Comparison of ENCODE assay signal across 29 cellular contexts in the genomic region with DNA sequence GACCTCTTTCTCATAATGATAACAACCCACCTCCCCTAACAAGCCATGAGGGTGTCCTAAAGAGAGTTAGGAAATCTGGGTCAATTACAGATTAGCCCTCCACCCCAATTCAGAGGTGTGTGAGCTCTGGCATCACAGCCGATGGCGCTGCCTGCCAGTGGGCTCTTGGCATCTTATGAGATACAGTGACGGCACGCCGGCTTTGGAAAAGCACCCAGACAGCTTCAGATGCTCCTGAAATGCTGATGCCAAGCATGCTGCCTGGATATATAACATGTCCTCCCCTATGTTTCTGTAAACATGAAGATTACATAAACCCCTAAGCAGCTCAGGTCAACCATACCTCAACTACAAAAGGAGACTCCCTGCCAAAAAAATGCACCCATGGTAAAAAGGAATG.
"Had no signal": no experiment of that assay in that cellular context is flagged by ENCODE, and none has a peak within 500 bp of the region (broad histone marks: within the 10 kb centered on the region; RNA-seq: fewer than 3 reads in every experiment).

No MANE protein-coding gene starts in this region.

- H3K4me3 Mint-ChIP-seq: activated CD4-positive, alpha-beta memory T cell treated with anti-CD3 and anti-CD28 coated beads, Interleukin-2, amount 10 ng/mL, durations not matched to agents 7 days and 5 days; activated CD4-positive, alpha-beta T cell treated with anti-CD3 and anti-CD28 coated beads for 36 hours; activated naive CD4-positive, alpha-beta T cell treated with anti-CD3 and anti-CD28 coated beads, Interleukin-2, amount 10 ng/mL, durations not matched to agents 7 days and 5 days; activated naive CD8-positive, alpha-beta T cell treated with anti-CD3 and anti-CD28 coated beads, Interleukin-2, amount 10 ng/mL, durations not matched to agents 7 days and 5 days had no signal

- H3K27me3 ChIP-seq: adrenal gland, SJCRH30 had no signal

- H3K4me1 ChIP-seq: adrenal gland had no signal

- H3K27ac Mint-ChIP-seq: activated CD4-positive, alpha-beta memory T cell treated with anti-CD3 and anti-CD28 coated beads, Interleukin-2, amount 10 ng/mL, durations not matched to agents 7 days and 5 days; activated CD4-positive, alpha-beta T cell treated with anti-CD3 and anti-CD28 coated beads for 36 hours; activated naive CD4-positive, alpha-beta T cell treated with anti-CD3 and anti-CD28 coated beads, Interleukin-2, amount 10 ng/mL, durations not matched to agents 7 days and 5 days; activated naive CD8-positive, alpha-beta T cell treated with anti-CD3 and anti-CD28 coated beads, Interleukin-2, amount 10 ng/mL, durations not matched to agents 7 days and 5 days; activated T-helper 2 cell treated with anti-CD3 and anti-CD28 coated beads, Interferon-gamma antibody, Interleukin-2, Interleukin-4, amounts not matched to agents 10 μg/mL and 5 μg/mL and 100 μg/mL, durations not matched to agents 14 hours and 24 hours and 36 hours had no signal

- H3K36me3 Mint-ChIP-seq: activated naive CD4-positive, alpha-beta T cell treated with anti-CD3 and anti-CD28 coated beads, Interleukin-2, amount 10 ng/mL, durations not matched to agents 7 days and 5 days had no signal

- H3K4me3 ChIP-seq: adrenal gland, K562, SJCRH30 had no signal

- H3K9ac ChIP-seq: SK-N-SH had no signal

- H3K27me3 Mint-ChIP-seq: activated CD4-positive, alpha-beta T cell treated with anti-CD3 and anti-CD28 coated beads for 36 hours; activated naive CD8-positive, alpha-beta T cell treated with anti-CD3 and anti-CD28 coated beads, Interleukin-2, amount 10 ng/mL, durations not matched to agents 7 days and 5 days had no signal

- DNase-seq: activated CD4-positive, alpha-beta memory T cell treated with anti-CD3 and anti-CD28 coated beads, Interleukin-2, amount 10 ng/mL, durations not matched to agents 7 days and 5 days; activated CD4-positive, alpha-beta T cell treated with anti-CD3 and anti-CD28 coated beads for 36 hours; activated CD4-positive, alpha-beta T cell treated with anti-CD3 and anti-CD28 coated beads, Interleukin-2, amount 50 U/mL, for 1 hour; activated gamma-delta T cell treated with Interleukin-2 at 50 U/mL for 16 hours; activated naive CD4-positive, alpha-beta T cell treated with anti-CD3 and anti-CD28 coated beads, Interleukin-2, amount 10 ng/mL, durations not matched to agents 7 days and 5 days; activated naive CD8-positive, alpha-beta T cell treated with anti-CD3 and anti-CD28 coated beads, Interleukin-2, amount 10 ng/mL, durations not matched to agents 7 days and 5 days; activated T-cell treated with anti-CD3 and anti-CD28 coated beads for 4 hours; activated T-cell treated with anti-CD3 and anti-CD28 coated beads, Interleukin-2, amount 50 U/mL, for 48 hours; adrenal gland; aorta; Karpas-422; MM.1S; NCI-H1105 treated with DMSO at 0.1 percent for 48 hours; NCI-H1436 treated with DMSO at 0.1 percent for 48 hours; NCI-H187; NCI-H2081; NCI-H510A treated with DMSO at 0.1 percent for 48 hours; NCI-H69; NK-92 treated with Interleukin-12 subunit alpha and Interleukin-12 subunit beta, amount 100 ng/mL, for 24 hours; OCI-M1; RPMI8226; SJCRH30; SK-N-SH; T-helper 1 cell; WERI-Rb-1 had no signal

- ATAC-seq: activated CD4-positive, alpha-beta T cell treated with anti-CD3 and anti-CD28 coated beads for 36 hours; K562; Panc1; Right ventricle myocardium inferior had no signal

- H3K9me3 ChIP-seq: adrenal gland, SJCRH30, SK-N-SH had no signal

- H3K4me2 ChIP-seq: SK-N-SH had no signal

- H3K27ac ChIP-seq: adrenal gland, WERI-Rb-1 had no signal

- H3K9me3 Mint-ChIP-seq: activated CD4-positive, alpha-beta memory T cell treated with anti-CD3 and anti-CD28 coated beads, Interleukin-2, amount 10 ng/mL, durations not matched to agents 7 days and 5 days; activated naive CD4-positive, alpha-beta T cell treated with anti-CD3 and anti-CD28 coated beads, Interleukin-2, amount 10 ng/mL, durations not matched to agents 7 days and 5 days; activated naive CD8-positive, alpha-beta T cell treated with anti-CD3 and anti-CD28 coated beads, Interleukin-2, amount 10 ng/mL, durations not matched to agents 7 days and 5 days; activated T-helper 2 cell treated with anti-CD3 and anti-CD28 coated beads, Interferon-gamma antibody, Interleukin-2, Interleukin-4, amounts not matched to agents 10 μg/mL and 5 μg/mL and 100 μg/mL, durations not matched to agents 14 hours and 24 hours and 36 hours had no signal

- H3K36me3 ChIP-seq: adrenal gland had no signal

- FAIRE-seq: K562 had no signal
